In genomic region chr17:79587421-79587820, GRCh38 we compare ENCODE assay signal across 30 cellular contexts. TPM values are rescaled to one million over a fixed set of nuclear protein-coding genes. Genes with fewer than 3 reads are reported as not detected.
"Had no signal": no experiment of that assay in that cellular context is flagged by ENCODE, and none has a peak within 500 bp of the region (broad histone marks: within the 10 kb centered on the region; RNA-seq: fewer than 3 reads in every experiment).

No MANE protein-coding gene starts in this region.

- H3K27me3 ChIP-seq: colonic mucosa had no signal

- H3K4me3 Mint-ChIP-seq: dendritic cell treated with granulocyte-macrophage colony-stimulating factor and Interleukin-4, amounts not matched to agents 40 ng/mL and 50 ng/mL, for 4 days; effector memory CD8-positive, alpha-beta T cell; endodermal cell; mesothelial cell of epicardium; naive B cell had no signal

- H3K4me1 ChIP-seq: colonic mucosa, esophagus squamous epithelium, gastrocnemius medialis, left lung, lower lobe of right lung had no signal

- ATAC-seq: effector memory CD8-positive, alpha-beta T cell; esophagus mucosa; gastrocnemius medialis; heart right ventricle; left cardiac atrium; left lung; left ventricle myocardium superior; lower lobe of right lung; mucosa of descending colon had no signal

- H3K27ac ChIP-seq: colonic mucosa, epithelial cell of prostate, esophagus squamous epithelium, gastrocnemius medialis, heart right ventricle, left lung, lower lobe of right lung had no signal

- H3K9me3 Mint-ChIP-seq: dendritic cell treated with granulocyte-macrophage colony-stimulating factor and Interleukin-4, amounts not matched to agents 40 ng/mL and 50 ng/mL, for 4 days; effector memory CD8-positive, alpha-beta T cell; endodermal cell; mesothelial cell of epicardium had no signal

- H3K4me3 ChIP-seq: colonic mucosa, esophagus squamous epithelium, gastrocnemius medialis, heart right ventricle, left lung, lower lobe of right lung, mucosa of descending colon had no signal

- H3K36me3 ChIP-seq: colonic mucosa, esophagus squamous epithelium, gastrocnemius medialis, heart right ventricle, left lung, lower lobe of right lung had no signal

- H3K9me3 ChIP-seq: colonic mucosa, esophagus squamous epithelium, gastrocnemius medialis, heart right ventricle, left lung, lower lobe of right lung, mucosa of descending colon had no signal

- H3K4me1 Mint-ChIP-seq: endodermal cell, mesothelial cell of epicardium, naive B cell had no signal

- H3K27ac Mint-ChIP-seq: dendritic cell treated with granulocyte-macrophage colony-stimulating factor and Interleukin-4, amounts not matched to agents 40 ng/mL and 50 ng/mL, for 4 days; effector memory CD8-positive, alpha-beta T cell; endodermal cell; mesothelial cell of epicardium; naive B cell had no signal

- H3K36me3 Mint-ChIP-seq: mesothelial cell of epicardium, naive B cell had no signal

- DNase-seq: colonic mucosa; cortex of kidney; effector CD8-positive, alpha-beta T cell; effector memory CD8-positive, alpha-beta T cell; endodermal cell; erythroblast; esophagus squamous epithelium; foreskin fibroblast; foreskin melanocyte; gastrocnemius medialis; heart right ventricle; hippocampal formation; left cardiac atrium; left ventricle myocardium superior; lower lobe of right lung; mesenchymal stem cell; mucosa of descending colon; naive B cell had no signal

RNA-seq across cellular contexts. Expression of gene RBFOX3, which starts 23.4 kb away (rescaled TPM):
- total RNA-seq: dermis microvascular lymphatic vessel endothelial cell, gastrocnemius medialis, glomerular endothelial cell, heart right ventricle, kidney epithelial cell, left cardiac atrium, left lung, left ventricle myocardium superior, lower leg skin, lower lobe of right lung, lung microvascular endothelial cell, myocyte had no signal
- polyA plus RNA-seq: heart right ventricle, keratinocyte had no signal
